ENCODE assay signal across 18 cellular contexts in the genomic region with DNA sequence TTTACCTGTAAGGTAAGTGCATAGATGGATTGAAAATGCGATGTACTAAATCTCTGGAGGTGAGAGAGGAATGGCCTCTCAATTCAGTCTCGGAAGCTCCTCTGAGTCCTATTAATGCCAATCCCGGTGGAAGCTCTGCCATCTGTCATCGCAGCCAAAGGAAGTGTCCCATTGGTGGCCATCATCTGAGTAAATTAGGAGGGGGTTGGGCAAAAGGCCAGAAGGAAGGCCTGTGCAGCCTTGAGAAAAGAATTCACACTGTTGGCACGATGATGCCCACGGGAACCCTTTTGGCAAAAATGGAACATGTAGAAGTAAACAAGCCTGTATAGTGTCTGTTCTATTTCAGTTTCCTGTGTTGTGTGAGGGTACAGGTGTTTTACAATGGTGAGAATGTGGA.
DNase-seq lines count a peak whose midpoint lies in the region; ATAC-seq and TF ChIP-seq lines count a peak whose summit lies in the region.
"Had no signal": no experiment of that assay in that cellular context is flagged by ENCODE, and none has a peak within 500 bp of the region (broad histone marks: within the 10 kb centered on the region; RNA-seq: fewer than 3 reads in every experiment).

No MANE protein-coding gene starts in this region.

- no peak for TF ChIP-seq CTCF in mucosa of descending colon (IDR thresholded peaks at IDR 0.05)

- ATAC-seq in mucosa of descending colon (no peak), HG03095 (IDR thresholded peaks at IDR 0.05; ENCODE audit: unreplicated experiment) (no peak)
- ATAC-seq: T-helper 17 cell had no signal

- no peaks in the 10 kb centered on the region for H3K9me3 ChIP-seq in mucosa of descending colon
- H3K9me3 ChIP-seq: BE2C had no signal

- DNase-seq in DMS 273 (lab: John Stamatoyannopoulos, UW; ENCODE audit: unreplicated experiment): peak; percentile 88
- DNase-seq in NCI-H1694 treated with DMSO at 0.1 percent for 48 hours (lab: John Stamatoyannopoulos, UW): peak; percentile 71
- peak; percentile 96 for DNase-seq in NCI-H524 (lab: John Stamatoyannopoulos, UW)
- DNase-seq in cerebellar cortex (ENCODE audit: low spot score): peak; percentile 95
- DNase-seq in mucosa of descending colon: no peak
- DNase-seq in NCI-H2107 treated with DMSO at 0.1 percent for 48 hours (lab: John Stamatoyannopoulos, UW; ENCODE audit: unreplicated experiment): no peak
- DNase-seq: BE2C, DND-41, H7, KG1, NCI-H1105 treated with DMSO at 0.1 percent for 48 hours, NCI-H187 treated with DMSO at 0.1 percent for 48 hours, NCI-H526 treated with DMSO at 0.1 percent for 48 hours, SHP77 treated with DMSO at 0.1 percent for 48 hours, SW 1271, T-helper 17 cell had no signal

- no peaks in the 10 kb centered on the region for H3K36me3 ChIP-seq in mucosa of descending colon (ENCODE audit: low read depth)
- H3K36me3 ChIP-seq: BE2C had no signal

- H3K4me3 ChIP-seq in mucosa of descending colon: no peak overlapping the region
- H3K4me3 ChIP-seq: SK-N-MC had no signal

- H3K4me1 ChIP-seq in mucosa of descending colon (ENCODE audit: low read depth): no peaks in the 10 kb centered on the region

- intact Hi-C loops in mucosa of descending colon (cut with DNase I, micrococcal nuclease): no loop called here

Comparison
In these comparisons a context has a peak if more than half of its experiments do, and no peak if none do; other contexts are left out.
1. DNase-seq: peak in DMS 273 (single experiment), NCI-H1694 treated with DMSO at 0.1 percent for 48 hours (single experiment), NCI-H524 (2 of 2) and cerebellar cortex (single experiment); none in mucosa of descending colon (0 of 3) and NCI-H2107 treated with DMSO at 0.1 percent for 48 hours (single experiment).